Comparison of ENCODE assay signal across 11 cellular contexts in genomic region chr1:228736844-228737415, GRCh38. TPM values are rescaled to one million over a fixed set of nuclear protein-coding genes. Genes with fewer than 3 reads are reported as not detected.
DNase-seq lines count a peak whose midpoint lies in the region; ATAC-seq and TF ChIP-seq lines count a peak whose summit lies in the region.
"Had no signal": no experiment of that assay in that cellular context is flagged by ENCODE, and none has a peak within 500 bp of the region (broad histone marks: within the 10 kb centered on the region; RNA-seq: fewer than 3 reads in every experiment).

No MANE protein-coding gene starts in this region.

- peaks cover 0 to 60% (median 14%) of the 10 kb centered on the region in 9 donors for H3K4me1 ChIP-seq in heart right ventricle
- H3K4me1 ChIP-seq in endocrine pancreas (ENCODE audit: control insufficient read depth, insufficient read depth, low read length) = peaks cover 3% of the 10 kb centered on the region

- peak overlapping the region; percentile 62 to 91 (median 88) for H3K4me3 ChIP-seq in heart right ventricle
- H3K4me3 ChIP-seq in endocrine pancreas (ENCODE audit: control insufficient read depth, insufficient read depth, low read length) = peak overlapping the region; percentile 41
- peak overlapping the region; percentile 89 for H3K4me3 ChIP-seq in neural cell (ENCODE audit: low read length)

- H3K27ac ChIP-seq in heart right ventricle = peak overlapping the region in 7 of 10 donors; percentile 42 to 97 (median 87)
- no peak overlapping the region for H3K27ac ChIP-seq in neural cell (ENCODE audit: low read length)

- H3F3A ChIP-seq in neural cell (ENCODE audit: insufficient read depth, low read length, poor library complexity, severe bottlenecking) = no peaks in the 10 kb centered on the region

- H2AFZ ChIP-seq in neural cell (ENCODE audit: low read depth, low read length) = no peak overlapping the region

- WGBS in heart right ventricle, 2 donors = 68 to 71% methylated on average over 4 of the region's 4 CpGs

- ATAC-seq in heart right ventricle (no peak), left cardiac atrium (no peak)

- TF ChIP-seq RAD21 in neural cell (conservative IDR thresholded peaks at IDR 0.05) = no peak

- H4K20me1 ChIP-seq in neural cell (ENCODE audit: insufficient read depth) = no peaks in the 10 kb centered on the region

- peak overlapping the region; percentile 82 for H3K4me2 ChIP-seq in neural cell (ENCODE audit: low read length)

- intact Hi-C loops in heart right ventricle (cut with DNase I) (loop anchor here in 6 of 10 donors (2.0 to 10.0 kb wide), 9 partner anchors 108 to 490 kb away; no protein-coding TSS in a partner anchor), left cardiac atrium (cut with DNase I) (loop anchor here in 1 of 2 donors (5.0 kb wide), 1 partner anchor 420 kb away; no protein-coding TSS in a partner anchor)

- H3K9me3 ChIP-seq in heart right ventricle = no peaks in the 10 kb centered on the region
- H3K9me3 ChIP-seq in endocrine pancreas (ENCODE audit: control insufficient read depth, low read length) = no peaks in the 10 kb centered on the region
- no peaks in the 10 kb centered on the region for H3K9me3 ChIP-seq in neural cell (ENCODE audit: low read length)
- H3K9me3 ChIP-seq: BLaER1 treated with 17β-estradiol and CSF1 and Interleukin-3, amounts not matched to agents 10 nM and 100 nM had no signal

- no peak for TF ChIP-seq CTCF in heart right ventricle (IDR thresholded peaks at IDR 0.05)
- no peak for TF ChIP-seq CTCF in neural cell (IDR thresholded peaks at IDR 0.05; ENCODE audit: poor library complexity, severe bottlenecking)

- TF ChIP-seq EP300 in neural cell (conservative IDR thresholded peaks at IDR 0.05; ENCODE audit: poor library complexity, severe bottlenecking) = no peak

- DNase-seq in heart right ventricle (no peak), left cardiac atrium (no peak), NCI-H2227 treated with DMSO at 0.1 percent for 48 hours (lab: John Stamatoyannopoulos, UW) (no peak), A172 (ENCODE audit: low spot score) (no peak), NCI-H2171 (lab: John Stamatoyannopoulos, UW) (no peak), NOMO-1 treated with dmso at 0.1 percent for 144 hours (lab: John Stamatoyannopoulos, UW; ENCODE audit: unreplicated experiment) (no peak)
- DNase-seq: activated naive CD4-positive, alpha-beta T cell; NCI-H1048 had no signal

- H3K9ac ChIP-seq in endocrine pancreas (ENCODE audit: control insufficient read depth, insufficient read depth, low read length) = no peak overlapping the region
- H3K9ac ChIP-seq in neural cell (ENCODE audit: low read length) = no peak overlapping the region

- peaks cover 15% of the 10 kb centered on the region for H3K79me2 ChIP-seq in neural cell (replicated peaks; ENCODE audit: insufficient read depth, low read length)

- H3K27me3 ChIP-seq in heart right ventricle (peaks cover 0 to 4% (median 0%) of the 10 kb centered on the region in 7 donors), endocrine pancreas (ENCODE audit: control insufficient read depth, insufficient read depth, low read length) (no peaks in the 10 kb centered on the region), neural cell (ENCODE audit: insufficient read depth, low read depth, low read length) (no peaks in the 10 kb centered on the region)

- H3K9me2 ChIP-seq in neural cell (ENCODE audit: insufficient read depth, low read length) = no peaks in the 10 kb centered on the region

- H3K36me3 ChIP-seq in heart right ventricle (peaks cover 0 to 45% (median 0%) of the 10 kb centered on the region in 9 donors), endocrine pancreas (ENCODE audit: control insufficient read depth, insufficient read depth, low read length) (no peaks in the 10 kb centered on the region), neural cell (ENCODE audit: insufficient read depth, low read length) (no peaks in the 10 kb centered on the region)

TF ChIP-seq in neural cell, 6 proteins besides CTCF, POLR2A, EP300 and RAD21:
- TF ChIP-seq POLR2AphosphoS5 (IDR thresholded peaks at IDR 0.05) = no peak
- no peak for TF ChIP-seq TAF1 (IDR thresholded peaks at IDR 0.05; ENCODE audit: low read depth)
- TF ChIP-seq EZH2 (IDR thresholded peaks at IDR 0.05; ENCODE audit: borderline replicate concordance, insufficient read depth, low read length, poor library complexity, severe bottlenecking) = no peak
- TF ChIP-seq MXI1 (conservative IDR thresholded peaks at IDR 0.05; ENCODE audit: poor library complexity, severe bottlenecking) = no peak
- TF ChIP-seq REST (IDR thresholded peaks at IDR 0.05; ENCODE audit: borderline replicate concordance) = no peak
- TF ChIP-seq SMC3 (conservative IDR thresholded peaks at IDR 0.05; ENCODE audit: poor library complexity) = no peak
TF ChIP-seq in neural cell: peak in this region for 0.

RNA-seq across cellular contexts. Expression of gene RHOU, which starts 1.7 kb away (rescaled TPM):
- total RNA-seq in heart right ventricle = 10 to 100 TPM in 1 of 10 donors, 1 to 10 TPM in 8, under 1 TPM in 1; 1.00 to 10.8 (median 3.2) TPM
- 1 to 10 TPM; 3.2 to 4.3 TPM for polyA plus RNA-seq in heart right ventricle
- 10 to 100 TPM; 12.9 to 16.5 TPM for total RNA-seq in left cardiac atrium
- 13.0 and 15.1 TPM in 2 replicates for polyA plus RNA-seq in neural cell
- polyA minus RNA-seq in neural cell = 25.6 and 28.2 TPM in 2 replicates
- 1.8 and 2.6 TPM in 2 replicates for total RNA-seq in A172 (2014; rRNA removed; shearing (Covaris generic))
